ENCODE assay signal across 10 cellular contexts in the genomic region with DNA sequence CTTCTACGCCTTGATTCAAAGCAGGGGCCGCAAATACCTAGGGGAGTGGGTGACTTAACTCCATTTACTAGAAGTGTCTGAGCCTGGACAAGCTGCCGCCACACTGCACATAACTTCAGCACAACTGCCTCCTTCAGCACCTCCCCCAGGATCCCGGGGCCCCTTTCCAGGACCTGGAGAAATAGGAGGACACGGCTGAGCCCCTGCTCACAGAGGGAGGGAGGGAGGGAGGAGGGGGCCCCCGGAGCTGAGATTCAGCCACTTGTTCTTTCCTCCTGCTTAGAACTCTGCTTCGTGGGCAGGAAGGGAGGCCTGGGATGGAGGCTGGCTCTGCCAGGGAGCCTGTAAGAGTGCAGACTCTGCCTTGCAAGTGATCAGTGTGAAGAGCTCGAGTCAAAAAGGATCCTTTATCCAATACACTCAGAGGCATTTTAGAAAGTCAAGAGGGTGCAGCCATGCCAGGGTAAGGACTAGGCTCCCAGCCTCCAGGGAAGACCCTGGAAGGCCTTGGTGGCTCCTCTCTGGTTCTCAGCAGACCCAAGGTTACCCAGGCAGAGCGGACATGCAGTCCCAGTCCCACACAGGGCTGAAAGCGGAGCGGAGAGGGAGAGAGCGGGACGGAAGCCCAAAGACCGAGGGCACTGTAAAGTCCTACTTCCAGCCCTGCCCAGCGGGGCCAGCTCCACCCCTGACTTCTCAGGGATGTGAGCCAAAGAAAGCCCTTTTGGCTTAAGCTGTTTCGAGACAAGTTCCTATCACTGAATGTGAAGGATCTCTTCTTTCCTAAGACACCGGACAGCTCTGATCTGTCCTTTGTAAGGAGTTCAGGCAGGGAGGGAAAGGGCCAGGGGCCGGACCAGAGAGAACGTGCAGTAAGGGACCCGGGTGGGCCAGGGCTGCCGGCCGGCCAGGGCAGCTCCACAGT. TPM values are rescaled to one million over a fixed set of nuclear protein-coding genes. Genes with fewer than 3 reads are reported as not detected.
DNase-seq lines count a peak whose midpoint lies in the region; ATAC-seq, FAIRE-seq and TF ChIP-seq lines count a peak whose summit lies in the region.
"Had no signal": no experiment of that assay in that cellular context is flagged by ENCODE, and none has a peak within 500 bp of the region (broad histone marks: within the 10 kb centered on the region; RNA-seq: fewer than 3 reads in every experiment).

No MANE protein-coding gene starts in this region.

- FAIRE-seq in H54 (lab: Jason Lieb, UNC), result no peak

- in situ Hi-C loops in gastrocnemius medialis (cut with MboI; ENCODE audit: low sequenced_read_pairs in 4 of 4), result no loop called here

- intact Hi-C loops in gastrocnemius medialis (cut with DNase I; ENCODE audit: low total_unique reads), result loop anchor here (5.0 kb wide), 1 partner anchor 88 kb away; no protein-coding TSS in a partner anchor

- CTCF ChIA-PET in HEK293T (lab: Yijun Ruan, JAX), result no interaction called here

- H3K4me1 ChIP-seq in gastrocnemius medialis (peaks cover 10 to 11% of the 10 kb centered on the region in 2 donors), SJCRH30 (peaks cover 21% of the 10 kb centered on the region)

- POLR2A ChIA-PET in HEK293T (lab: Yijun Ruan, JAX), result no interaction called here

- TF ChIP-seq CTCF in choroid plexus epithelial cell (conservative IDR thresholded peaks at IDR 0.05; ENCODE audit: low read depth, low read length) (no peak), gastrocnemius medialis (IDR thresholded peaks at IDR 0.05 in 4 of 5, conservative IDR thresholded peaks at IDR 0.05 in 1 of 5) (no peak)

- ATAC-seq in gastrocnemius medialis (peak; percentile 63 to 74), HG02973 (IDR thresholded peaks at IDR 0.05; ENCODE audit: unreplicated experiment) (no peak)
- ATAC-seq: naive thymus-derived CD4-positive, alpha-beta T cell had no signal

- H3K36me3 ChIP-seq in gastrocnemius medialis, result no peaks in the 10 kb centered on the region
- H3K36me3 ChIP-seq in SJCRH30, result no peaks in the 10 kb centered on the region

- H3K4me3 ChIP-seq in choroid plexus epithelial cell (ENCODE audit: low read depth, low read length) (no peak overlapping the region), gastrocnemius medialis (peak overlapping the region; percentile 48 to 62 (median 53)), SJCRH30 (no peak overlapping the region)

- H3K27me3 ChIP-seq in layer of hippocampus (ENCODE audit: control insufficient read depth, insufficient read depth, low read length) (no peaks in the 10 kb centered on the region), gastrocnemius medialis (no peaks in the 10 kb centered on the region), SJCRH30 (no peaks in the 10 kb centered on the region)

- TF ChIP-seq POLR2A in H54 (IDR thresholded peaks at IDR 0.05; ENCODE audit: low read depth, low read length) (no peak), gastrocnemius medialis (IDR thresholded peaks at IDR 0.05) (no peak)

- no peaks in the 10 kb centered on the region for H3K9me3 ChIP-seq in gastrocnemius medialis
- no peaks in the 10 kb centered on the region for H3K9me3 ChIP-seq in SJCRH30 (replicated peaks)

- peak; percentile 29 for DNase-seq in H54 (ENCODE audit: insufficient read length, low spot score)
- peak; percentile 68 for DNase-seq in choroid plexus epithelial cell (ENCODE audit: low read depth)
- DNase-seq in gastrocnemius medialis, result peak; percentile 20 to 60
- DNase-seq in SJCRH30, result no peak
- DNase-seq in HEK293T (ENCODE audit: extremely low spot score), result no peak
- no peak for DNase-seq in NCI-H526 treated with DMSO at 0.1 percent for 48 hours (lab: John Stamatoyannopoulos, UW)
- DNase-seq: naive thymus-derived CD4-positive, alpha-beta T cell; NCI-H2081 treated with DMSO at 0.1 percent for 48 hours had no signal

- peak overlapping the region; percentile 85 for H3K27ac ChIP-seq in layer of hippocampus (ENCODE audit: low read depth, low read length)
- peak overlapping the region; percentile 81 to 90 (median 87) for H3K27ac ChIP-seq in gastrocnemius medialis
- no peak overlapping the region for H3K27ac ChIP-seq in SJCRH30

TF ChIP-seq in HEK293T, 16 proteins besides CTCF, POLR2A, EP300 and RAD21:
- no peak for TF ChIP-seq ARNT (IDR thresholded peaks at IDR 0.05)
- no peak for TF ChIP-seq FOXA1 (IDR thresholded peaks at IDR 0.05)
- TF ChIP-seq, protein P1, sequence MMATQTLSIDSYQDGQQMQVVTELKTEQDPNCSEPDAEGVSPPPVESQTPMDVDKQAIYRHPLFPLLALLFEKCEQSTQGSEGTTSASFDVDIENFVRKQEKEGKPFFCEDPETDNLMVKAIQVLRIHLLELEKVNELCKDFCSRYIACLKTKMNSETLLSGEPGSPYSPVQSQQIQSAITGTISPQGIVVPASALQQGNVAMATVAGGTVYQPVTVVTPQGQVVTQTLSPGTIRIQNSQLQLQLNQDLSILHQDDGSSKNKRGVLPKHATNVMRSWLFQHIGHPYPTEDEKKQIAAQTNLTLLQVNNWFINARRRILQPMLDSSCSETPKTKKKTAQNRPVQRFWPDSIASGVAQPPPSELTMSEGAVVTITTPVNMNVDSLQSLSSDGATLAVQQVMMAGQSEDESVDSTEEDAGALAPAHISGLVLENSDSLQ (IDR thresholded peaks at IDR 0.05), result no peak
- TF ChIP-seq LEF1 (IDR thresholded peaks at IDR 0.05; ENCODE audit: borderline replicate concordance), result no peak
- TF ChIP-seq L3MBTL2 (conservative IDR thresholded peaks at IDR 0.05), result no peak
- no peak for TF ChIP-seq TARDBP (IDR thresholded peaks at IDR 0.05)
- no peak for TF ChIP-seq FOXK2 (IDR thresholded peaks at IDR 0.05)
- TF ChIP-seq SUZ12 (IDR thresholded peaks at IDR 0.05), result no peak
- no peak for TF ChIP-seq BHLHE40 (IDR thresholded peaks at IDR 0.05; ENCODE audit: borderline replicate concordance)

RNA-seq across cellular contexts. Expression of a gene that starts 8.6 kb away (rescaled TPM):
- total RNA-seq in gastrocnemius medialis, result 1 to 10 TPM in 2 of 4 donors, under 1 TPM in 2; 0.20 to 7.2 (median 3.2) TPM
- 16.3 and 19.9 TPM in 2 replicates for total RNA-seq in SJCRH30 (2014; rRNA removed; shearing (Covaris generic))

Comparison
In these comparisons a context has a peak if more than half of its experiments do, and no peak if none do; other contexts are left out.
1. DNase-seq: peak in H54 (single experiment), choroid plexus epithelial cell (single experiment) and gastrocnemius medialis (2 of 2); none in SJCRH30 (0 of 2), HEK293T (single experiment) and NCI-H526 treated with DMSO at 0.1 percent for 48 hours (single experiment).
2. H3K4me3 ChIP-seq: peak in gastrocnemius medialis (4 of 4); none in choroid plexus epithelial cell (single experiment) and SJCRH30 (single experiment).